ENCODE assay signal across 8 cellular contexts in the genomic region with DNA sequence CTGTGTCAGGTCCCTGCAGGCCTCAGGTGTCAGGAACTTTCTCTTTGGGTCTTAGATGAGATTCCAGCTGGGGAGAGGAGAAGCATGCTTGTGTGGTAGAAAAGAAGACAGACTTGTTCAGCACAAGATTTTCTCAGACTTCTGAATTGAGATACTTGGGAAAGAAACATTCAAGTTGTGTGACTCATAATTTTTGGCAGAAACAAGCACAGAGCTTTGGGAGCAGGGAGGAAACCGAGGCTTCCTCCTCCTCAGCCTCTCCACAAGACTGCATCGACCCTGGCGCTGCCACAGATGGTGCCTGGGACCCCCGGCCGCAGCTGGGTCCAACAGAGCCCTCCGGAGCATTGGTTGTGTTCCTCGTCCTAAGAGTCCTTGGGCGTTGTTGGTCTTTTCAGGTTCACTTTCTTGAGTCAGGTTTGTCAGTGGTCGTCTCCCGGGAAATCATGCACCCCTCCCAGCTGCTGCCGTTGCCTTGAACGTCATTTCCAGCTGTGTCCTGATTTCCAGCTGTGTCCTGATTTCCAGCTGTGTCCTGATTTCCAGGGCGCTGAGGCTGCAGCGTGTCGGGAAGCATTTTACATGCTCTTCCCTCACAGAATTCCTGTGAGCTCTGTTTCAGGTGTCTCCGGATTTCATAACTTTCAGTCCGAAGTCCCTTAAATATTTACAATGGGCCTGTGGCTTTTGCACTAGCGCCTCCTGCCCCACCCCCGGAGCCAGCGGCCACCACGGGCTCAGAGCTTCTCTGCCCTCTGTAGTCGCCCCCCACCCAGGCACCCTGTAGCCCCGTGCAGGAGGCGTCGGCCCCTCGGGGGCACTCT.
DNase-seq lines count a peak whose midpoint lies in the region; ATAC-seq and TF ChIP-seq lines count a peak whose summit lies in the region.

No MANE protein-coding gene starts in this region.

- H3K27ac ChIP-seq in BLaER1: peak overlapping the region; percentile 51; the same call in 1 of the 2 replicates
- peak overlapping the region; percentile 73; the same call in 1 of the 2 replicates for H3K27ac ChIP-seq in SK-N-MC

- H3K9ac ChIP-seq in BLaER1 (no peak overlapping the region), SK-N-MC (ENCODE audit: insufficient read length) (peak overlapping the region; percentile 32)

- H3K4me2 ChIP-seq in BLaER1: peak overlapping the region; percentile 83

- H3K27me3 Mint-ChIP-seq in progenitor cell of endocrine pancreas: no peaks in the 10 kb centered on the region

- H3K4me3 Mint-ChIP-seq in progenitor cell of endocrine pancreas (ENCODE audit: low read depth): peak overlapping the region; percentile 49

- H3K36me3 ChIP-seq in BLaER1: no peaks in the 10 kb centered on the region
- no peaks in the 10 kb centered on the region for H3K36me3 ChIP-seq in SK-N-MC (ENCODE audit: insufficient read depth, low read length)

- H3K4me3 ChIP-seq in BLaER1: no peak overlapping the region
- H3K4me3 ChIP-seq in SK-N-MC: 0 out of 2 replicates have a peak overlapping the region, but pooled peaks have one; percentile 9
- peak overlapping the region; percentile 44 for H3K4me3 ChIP-seq in fibroblast of the aortic adventitia (ENCODE audit: low read depth, low read length)

- H3K4me1 ChIP-seq in BLaER1: peaks cover 47% of the 10 kb centered on the region

- DNase-seq in SK-N-MC (ENCODE audit: low read depth, low spot score) (no peak), fibroblast of the aortic adventitia (ENCODE audit: low read depth) (peak; percentile 92), progenitor cell of endocrine pancreas (ENCODE audit: low spot score, unreplicated experiment) (no peak), midbrain (lab: John Stamatoyannopoulos, UW) (no peak), iPS-NIHi11 (ENCODE audit: low spot score) (no peak)
- no peak for DNase-seq in activated CD4-positive, alpha-beta T cell treated with anti-CD3 and anti-CD28 coated beads for 4 hours

- H3K36me3 Mint-ChIP-seq in progenitor cell of endocrine pancreas (ENCODE audit: insufficient read depth): peaks cover 8% of the 10 kb centered on the region

- H3K4me1 Mint-ChIP-seq in progenitor cell of endocrine pancreas (ENCODE audit: low read depth): peaks cover 29% of the 10 kb centered on the region

- no peaks in the 10 kb centered on the region for H3K27me3 ChIP-seq in BLaER1

- no peak for TF ChIP-seq CTCF in fibroblast of the aortic adventitia (IDR thresholded peaks at IDR 0.05; ENCODE audit: insufficient read depth, low read length)
- no peak for TF ChIP-seq CTCF in progenitor cell of endocrine pancreas (IDR thresholded peaks at IDR 0.05; ENCODE audit: unreplicated experiment)

- H3K27ac Mint-ChIP-seq in progenitor cell of endocrine pancreas: peak overlapping the region; percentile 88

- H4K20me1 ChIP-seq in BLaER1: no peaks in the 10 kb centered on the region

- H3K9me3 ChIP-seq in BLaER1: no peaks in the 10 kb centered on the region
- no peaks in the 10 kb centered on the region for H3K9me3 ChIP-seq in SK-N-MC (ENCODE audit: low read depth, low read length)

- no peaks in the 10 kb centered on the region for H3K9me3 Mint-ChIP-seq in progenitor cell of endocrine pancreas (ENCODE audit: low read depth)

- no peak for ATAC-seq in HG03521 (IDR thresholded peaks at IDR 0.05; ENCODE audit: unreplicated experiment)
